In genomic region chr9:96564217-96564616, GRCh38 we compare ENCODE assay signal across 29 cellular contexts. TPM values are rescaled to one million over a fixed set of nuclear protein-coding genes. Genes with fewer than 3 reads are reported as not detected.
DNase-seq lines count a peak whose midpoint lies in the region; ATAC-seq and TF ChIP-seq lines count a peak whose summit lies in the region.
"Had no signal": no experiment of that assay in that cellular context is flagged by ENCODE, and none has a peak within 500 bp of the region (broad histone marks: within the 10 kb centered on the region; RNA-seq: fewer than 3 reads in every experiment).

No MANE protein-coding gene starts in this region.

- H3K36me3 Mint-ChIP-seq in activated T-cell treated with anti-CD3 and anti-CD28 coated beads, Interleukin-2, amount 50 U/mL, for 72 hours (ENCODE audit: insufficient read depth in 2 of 2): no peaks in the 10 kb centered on the region
- H3K36me3 Mint-ChIP-seq in activated T-cell treated with anti-CD3 and anti-CD28 coated beads, Interleukin-2, amount 50 U/mL, for 24 hours (ENCODE audit: low read depth): peaks cover 14% of the 10 kb centered on the region
- H3K36me3 Mint-ChIP-seq in central memory CD8-positive, alpha-beta T cell (ENCODE audit: insufficient read depth): peaks cover 10% of the 10 kb centered on the region
- H3K36me3 Mint-ChIP-seq in neural progenitor cell: peaks cover 9% of the 10 kb centered on the region
- H3K36me3 Mint-ChIP-seq in type B pancreatic cell: peaks cover 10% of the 10 kb centered on the region
- H3K36me3 Mint-ChIP-seq: activated naive CD4-positive, alpha-beta T cell treated with anti-CD3 and anti-CD28 coated beads, Interleukin-2, amount 10 ng/mL, durations not matched to agents 7 days and 5 days had no signal

- no peaks in the 10 kb centered on the region for H3K27me3 Mint-ChIP-seq in activated T-cell treated with anti-CD3 and anti-CD28 coated beads, Interleukin-2, amount 50 U/mL, for 72 hours (ENCODE audit: low read depth)
- peaks cover 4% of the 10 kb centered on the region for H3K27me3 Mint-ChIP-seq in activated T-cell treated with anti-CD3 and anti-CD28 coated beads, Interleukin-2, amount 50 U/mL, for 24 hours
- no peaks in the 10 kb centered on the region for H3K27me3 Mint-ChIP-seq in central memory CD8-positive, alpha-beta T cell
- H3K27me3 Mint-ChIP-seq in neural progenitor cell (ENCODE audit: insufficient read depth, low read depth) (no peaks in the 10 kb centered on the region), type B pancreatic cell (no peaks in the 10 kb centered on the region)

- H3K27ac ChIP-seq in neural progenitor cell (no peak overlapping the region), testis (peak overlapping the region in 1 of 2 donors; percentile 85)
- H3K27ac ChIP-seq: Peyer's patch, SJSA1 had no signal

- H3K36me3 ChIP-seq in neural progenitor cell: no peaks in the 10 kb centered on the region
- no peaks in the 10 kb centered on the region for H3K36me3 ChIP-seq in testis (ENCODE audit: low read depth, missing control alignments)

- DNase-seq in activated T-cell treated with anti-CD3 and anti-CD28 coated beads, Interleukin-2, amount 50 U/mL, for 72 hours: no peak
- DNase-seq in activated T-cell treated with anti-CD3 and anti-CD28 coated beads, Interleukin-2, amount 50 U/mL, for 24 hours: no peak
- DNase-seq in central memory CD8-positive, alpha-beta T cell (ENCODE audit: low spot score in 2 of 2): no peak
- DNase-seq in neural progenitor cell (ENCODE audit: low spot score): no peak
- no peak for DNase-seq in type B pancreatic cell (ENCODE audit: extremely low spot score, unreplicated experiment)
- no peak for DNase-seq in testis
- DNase-seq: activated CD4-positive, CD25-positive, alpha-beta regulatory T cell treated with anti-CD3 and anti-CD28 coated beads, Interleukin-2, amount 50 U/mL, for 72 hours; activated CD8-positive, alpha-beta memory T cell treated with anti-CD3 and anti-CD28 coated beads for 24 hours; activated naive CD4-positive, alpha-beta T cell treated with anti-CD3 and anti-CD28 coated beads, Interleukin-2, amount 10 ng/mL, durations not matched to agents 7 days and 5 days; activated T-cell treated with anti-CD3 and anti-CD28 coated beads, Interleukin-2, amount 50 U/mL, for 48 hours; central memory CD4-positive, alpha-beta T cell; COR-L47; DMS79 treated with DMSO at 0.1 percent for 48 hours; HCEC 1CT; heart left ventricle; left cardiac atrium; naive B cell; NCI-H1092; NCI-H187 treated with DMSO at 0.1 percent for 48 hours; NCI-H526; Peyer's patch; right cardiac atrium; stimulated activated CD4-positive, alpha-beta T cell treated with anti-CD3 and anti-CD28 coated beads, Interleukin-4, amount 100 ng/mL, for 4 hours; stimulated activated naive CD4-positive, alpha-beta T cell treated with Interleukin-2 at 50 U/mL for 16 hours; T-helper 1 cell; trophoblast cell had no signal

- 48 to 70% methylated on average over 4 of the region's 4 CpGs for WGBS in testis, 2 donors

- intact Hi-C loops in testis (cut with DNase I; ENCODE audit: low total_unique reads): no loop called here

- peak overlapping the region; percentile 90 to 95 for H3K4me3 Mint-ChIP-seq in activated T-cell treated with anti-CD3 and anti-CD28 coated beads, Interleukin-2, amount 50 U/mL, for 72 hours
- no peak overlapping the region for H3K4me3 Mint-ChIP-seq in activated T-cell treated with anti-CD3 and anti-CD28 coated beads, Interleukin-2, amount 50 U/mL, for 24 hours
- no peak overlapping the region for H3K4me3 Mint-ChIP-seq in central memory CD8-positive, alpha-beta T cell
- H3K4me3 Mint-ChIP-seq in neural progenitor cell (no peak overlapping the region), type B pancreatic cell (peak overlapping the region; percentile 27)
- H3K4me3 Mint-ChIP-seq: activated naive CD4-positive, alpha-beta T cell treated with anti-CD3 and anti-CD28 coated beads, Interleukin-2, amount 10 ng/mL, durations not matched to agents 7 days and 5 days had no signal

- peaks cover 15% of the 10 kb centered on the region for H3K4me1 ChIP-seq in neural progenitor cell
- peaks cover 11% of the 10 kb centered on the region for H3K4me1 ChIP-seq in testis

- H3K9ac ChIP-seq in neural progenitor cell: no peak overlapping the region

- TF ChIP-seq POLR2A in testis (IDR thresholded peaks at IDR 0.05): no peak

- peak overlapping the region; percentile 10 for H3K4me2 ChIP-seq in neural progenitor cell

- peaks cover 30% of the 10 kb centered on the region for H4K20me1 ChIP-seq in neural progenitor cell (ENCODE audit: low read depth)

- H2AFZ ChIP-seq in neural progenitor cell (replicated peaks): no peak overlapping the region

- no peaks in the 10 kb centered on the region for H3K9me3 Mint-ChIP-seq in activated T-cell treated with anti-CD3 and anti-CD28 coated beads, Interleukin-2, amount 50 U/mL, for 72 hours
- H3K9me3 Mint-ChIP-seq in activated T-cell treated with anti-CD3 and anti-CD28 coated beads, Interleukin-2, amount 50 U/mL, for 24 hours: no peaks in the 10 kb centered on the region
- H3K9me3 Mint-ChIP-seq in central memory CD8-positive, alpha-beta T cell: no peaks in the 10 kb centered on the region
- H3K9me3 Mint-ChIP-seq in neural progenitor cell (no peaks in the 10 kb centered on the region), type B pancreatic cell (no peaks in the 10 kb centered on the region)
- H3K9me3 Mint-ChIP-seq: activated naive CD4-positive, alpha-beta T cell treated with anti-CD3 and anti-CD28 coated beads, Interleukin-2, amount 10 ng/mL, durations not matched to agents 7 days and 5 days; naive B cell had no signal

- ATAC-seq in activated T-cell treated with anti-CD3 and anti-CD28 coated beads, Interleukin-2, amount 50 U/mL, for 72 hours (replicated peaks in 1 of 2): no peak
- no peak for ATAC-seq in central memory CD8-positive, alpha-beta T cell (replicated peaks; ENCODE audit: extremely low read depth, poor library complexity, severe bottlenecking)
- no peak for ATAC-seq in HG03139 (IDR thresholded peaks at IDR 0.05; ENCODE audit: unreplicated experiment)
- no peak for ATAC-seq in GM18867 (IDR thresholded peaks at IDR 0.05; ENCODE audit: unreplicated experiment)
- ATAC-seq: heart left ventricle, left cardiac atrium, right cardiac atrium had no signal

- H3K4me1 Mint-ChIP-seq in activated T-cell treated with anti-CD3 and anti-CD28 coated beads, Interleukin-2, amount 50 U/mL, for 72 hours (ENCODE audit: low read depth): peaks cover 29% of the 10 kb centered on the region
- peaks cover 32% of the 10 kb centered on the region for H3K4me1 Mint-ChIP-seq in activated T-cell treated with anti-CD3 and anti-CD28 coated beads, Interleukin-2, amount 50 U/mL, for 24 hours (ENCODE audit: low read depth)
- H3K4me1 Mint-ChIP-seq in central memory CD8-positive, alpha-beta T cell: peaks cover 25% of the 10 kb centered on the region
- H3K4me1 Mint-ChIP-seq in neural progenitor cell (peaks cover 10% of the 10 kb centered on the region), type B pancreatic cell (ENCODE audit: unreplicated experiment) (peaks cover 9% of the 10 kb centered on the region)

- H3K4me3 ChIP-seq in neural progenitor cell: no peak overlapping the region
- H3K4me3 ChIP-seq in testis: no peak overlapping the region
- H3K4me3 ChIP-seq: Peyer's patch, SJSA1 had no signal

- peaks cover 11% of the 10 kb centered on the region for H3K27me3 ChIP-seq in neural progenitor cell
- H3K27me3 ChIP-seq in testis: no peaks in the 10 kb centered on the region
- H3K27me3 ChIP-seq: heart left ventricle, Peyer's patch, SJSA1 had no signal

- H3K79me2 ChIP-seq in neural progenitor cell (ENCODE audit: low read depth): no peaks in the 10 kb centered on the region

- peaks cover 8% of the 10 kb centered on the region for H3F3A ChIP-seq in neural progenitor cell (ENCODE audit: low read depth)

- no peaks in the 10 kb centered on the region for H3K9me3 ChIP-seq in neural progenitor cell (ENCODE audit: low read depth)
- no peaks in the 10 kb centered on the region for H3K9me3 ChIP-seq in testis
- H3K9me3 ChIP-seq: Peyer's patch, SJSA1 had no signal

- H3K27ac Mint-ChIP-seq in activated T-cell treated with anti-CD3 and anti-CD28 coated beads, Interleukin-2, amount 50 U/mL, for 72 hours: peak overlapping the region; percentile 16
- no peak overlapping the region for H3K27ac Mint-ChIP-seq in activated T-cell treated with anti-CD3 and anti-CD28 coated beads, Interleukin-2, amount 50 U/mL, for 24 hours
- peak overlapping the region; percentile 49 for H3K27ac Mint-ChIP-seq in central memory CD8-positive, alpha-beta T cell (ENCODE audit: low read depth)
- H3K27ac Mint-ChIP-seq in neural progenitor cell: no peak overlapping the region
- H3K27ac Mint-ChIP-seq in type B pancreatic cell: no peak overlapping the region
- H3K27ac Mint-ChIP-seq: activated naive CD4-positive, alpha-beta T cell treated with anti-CD3 and anti-CD28 coated beads, Interleukin-2, amount 10 ng/mL, durations not matched to agents 7 days and 5 days had no signal

- TF ChIP-seq CTCF in neural progenitor cell (IDR thresholded peaks at IDR 0.05): no peak
- TF ChIP-seq CTCF in type B pancreatic cell (conservative IDR thresholded peaks at IDR 0.05): no peak
- no peak for TF ChIP-seq CTCF in testis (IDR thresholded peaks at IDR 0.05)

RNA-seq across cellular contexts. Expression of gene CDC14B, which starts 55.4 kb away (rescaled TPM):
- 10 to 100 TPM; 11.7 to 13.9 TPM for total RNA-seq in activated T-cell treated with anti-CD3 and anti-CD28 coated beads, Interleukin-2, amount 50 U/mL, for 72 hours
- 24.7 and 38.1 TPM in 2 replicates for total RNA-seq in neural progenitor cell (ENCODE audit: low replicate concordance)
- 24.8 and 25.5 TPM in 2 replicates for total RNA-seq in type B pancreatic cell (ENCODE audit: low replicate concordance)
- total RNA-seq in testis: 10 to 100 TPM; 33.1 to 44.0 TPM
- polyA plus RNA-seq in testis (ENCODE audit: insufficient read depth, low read depth, low replicate concordance): 33.7 TPM

Comparison
In these comparisons a context has a peak if more than half of its experiments do, and no peak if none do; other contexts are left out.
1. H3K27ac Mint-ChIP-seq: peak in activated T-cell treated with anti-CD3 and anti-CD28 coated beads, Interleukin-2, amount 50 U/mL, for 72 hours (single experiment) and central memory CD8-positive, alpha-beta T cell (single experiment); none in activated T-cell treated with anti-CD3 and anti-CD28 coated beads, Interleukin-2, amount 50 U/mL, for 24 hours (single experiment), neural progenitor cell (single experiment) and type B pancreatic cell (single experiment).
2. H3K4me3 Mint-ChIP-seq: peak in activated T-cell treated with anti-CD3 and anti-CD28 coated beads, Interleukin-2, amount 50 U/mL, for 72 hours (2 of 2) and type B pancreatic cell (single experiment); none in activated T-cell treated with anti-CD3 and anti-CD28 coated beads, Interleukin-2, amount 50 U/mL, for 24 hours (single experiment), central memory CD8-positive, alpha-beta T cell (single experiment) and neural progenitor cell (single experiment).